13 cellular contexts compared by ENCODE assay signal in genomic region chr1:994546-994945, GRCh38. TPM values are rescaled to one million over a fixed set of nuclear protein-coding genes. Genes with fewer than 3 reads are reported as not detected.
"Had no signal": no experiment of that assay in that cellular context is flagged by ENCODE, and none has a peak within 500 bp of the region (broad histone marks: within the 10 kb centered on the region; RNA-seq: fewer than 3 reads in every experiment).

No MANE protein-coding gene starts in this region.

RNA-seq across cellular contexts. Expression of gene PERM1, which starts 12.7 kb away (rescaled TPM):
- total RNA-seq: activated T-cell treated with anti-CD3 and anti-CD28 coated beads, Interleukin-2, amount 50 U/mL, for 72 hours; body of pancreas; dermis blood vessel endothelial cell; foreskin keratinocyte; kidney epithelial cell; natural killer cell; progenitor cell of endocrine pancreas; T-cell; T-helper 2 cell treated with Interferon-gamma antibody and Interleukin-4, amounts not matched to agents 100 ng/mL and 5 ng/mL, for 36 hours; WTC11 had no signal
- polyA plus RNA-seq: foreskin keratinocyte, immature natural killer cell had no signal

RNA-seq across cellular contexts. Expression of gene PLEKHN1, which starts 28.3 kb away (rescaled TPM):
- total RNA-seq: body of pancreas, skeletal muscle tissue, temporal lobe had no signal
